In genomic region chr11:83583953-83584352, GRCh38 we compare ENCODE assay signal across 10 cellular contexts.
DNase-seq lines count a peak whose midpoint lies in the region; ATAC-seq and TF ChIP-seq lines count a peak whose summit lies in the region.
"Had no signal": no experiment of that assay in that cellular context is flagged by ENCODE, and none has a peak within 500 bp of the region (broad histone marks: within the 10 kb centered on the region; RNA-seq: fewer than 3 reads in every experiment).

No MANE protein-coding gene starts in this region.

- DNase-seq in BJ (ENCODE audit: low read depth), result peak; percentile 52
- DNase-seq in dedifferentiated amniotic fluid mesenchymal stem cell (ENCODE audit: extremely low spot score), result peak; percentile 22
- DNase-seq in activated gamma-delta T cell treated with Interleukin-2 at 50 U/mL for 16 hours, result no peak
- no peak for DNase-seq in activated CD4-positive, alpha-beta memory T cell treated with anti-CD3 and anti-CD28 coated beads for 36 hours
- no peak for DNase-seq in activated CD4-positive, alpha-beta T cell treated with anti-CD3 and anti-CD28 coated beads, Interleukin-2, amount 50 U/mL, for 1 hour
- DNase-seq in NK-92 (lab: John Stamatoyannopoulos, UW; ENCODE audit: unreplicated experiment), result no peak
- DNase-seq: NCI-H2171 had no signal

- H3K4me3 Mint-ChIP-seq in activated CD4-positive, alpha-beta memory T cell treated with anti-CD3 and anti-CD28 coated beads for 36 hours, result no peak overlapping the region
- H3K4me3 Mint-ChIP-seq: activated T-helper 1 cell treated with anti-CD3 and anti-CD28 coated beads, Interleukin-12 subunit alpha, Interleukin-12 subunit beta, Interleukin-2, Interleukin-4 antibody, amounts not matched to agents 30 ng/mL and 10 ng/mL and 1 ng/mL, durations not matched to agents 14 hours and 24 hours and 36 hours had no signal

- H3K36me3 Mint-ChIP-seq in activated CD4-positive, alpha-beta memory T cell treated with anti-CD3 and anti-CD28 coated beads for 36 hours, result no peaks in the 10 kb centered on the region

- no peaks in the 10 kb centered on the region for H3K36me3 ChIP-seq in BJ (ENCODE audit: control insufficient read depth, insufficient read depth, low read length)

- no peak overlapping the region for H3K27ac Mint-ChIP-seq in activated CD4-positive, alpha-beta memory T cell treated with anti-CD3 and anti-CD28 coated beads for 36 hours
- H3K27ac Mint-ChIP-seq: activated T-helper 1 cell treated with anti-CD3 and anti-CD28 coated beads, Interleukin-12 subunit alpha, Interleukin-12 subunit beta, Interleukin-2, Interleukin-4 antibody, amounts not matched to agents 30 ng/mL and 10 ng/mL and 1 ng/mL, durations not matched to agents 14 hours and 24 hours and 36 hours had no signal

- intact Hi-C loops in activated CD4-positive, alpha-beta memory T cell treated with anti-CD3 and anti-CD28 coated beads for 36 hours (cut with micrococcal nuclease), result loop anchor here (1.0 kb wide), 1 partner anchor 40 kb away; no protein-coding TSS in a partner anchor

- no peaks in the 10 kb centered on the region for H3K9me3 Mint-ChIP-seq in activated CD4-positive, alpha-beta memory T cell treated with anti-CD3 and anti-CD28 coated beads for 36 hours
- H3K9me3 Mint-ChIP-seq: activated T-helper 1 cell treated with anti-CD3 and anti-CD28 coated beads, Interleukin-12 subunit alpha, Interleukin-12 subunit beta, Interleukin-2, Interleukin-4 antibody, amounts not matched to agents 30 ng/mL and 10 ng/mL and 1 ng/mL, durations not matched to agents 14 hours and 24 hours and 36 hours had no signal

- H3K4me3 ChIP-seq in BJ (ENCODE audit: low read depth, low read length), result no peak overlapping the region

- no peak for TF ChIP-seq CTCF in BJ (IDR thresholded peaks at IDR 0.05; ENCODE audit: insufficient read depth, low read depth, low read length)

- no peaks in the 10 kb centered on the region for H3K27me3 ChIP-seq in BJ (ENCODE audit: control insufficient read depth, insufficient read depth, low read length)

- H3K27me3 Mint-ChIP-seq in activated CD4-positive, alpha-beta memory T cell treated with anti-CD3 and anti-CD28 coated beads for 36 hours, result peaks cover 3% of the 10 kb centered on the region

- POLR2A ChIA-PET in BJ (lab: Charles Lee), result no interaction called here
- POLR2A ChIA-PET in activated CD4-positive, alpha-beta memory T cell treated with anti-CD3 and anti-CD28 coated beads for 36 hours (lab: Charles Lee), result no interaction called here

- CTCF ChIA-PET in BJ (lab: Yijun Ruan, JAX), result no interaction called here
- CTCF ChIA-PET in activated CD4-positive, alpha-beta memory T cell treated with anti-CD3 and anti-CD28 coated beads for 36 hours (lab: Charles Lee), result no interaction called here

- H3K4me1 Mint-ChIP-seq in activated CD4-positive, alpha-beta memory T cell treated with anti-CD3 and anti-CD28 coated beads for 36 hours (ENCODE audit: low read depth), result no peaks in the 10 kb centered on the region

- peak; percentile 93 for ATAC-seq in GM19328 (IDR thresholded peaks at IDR 0.05; ENCODE audit: unreplicated experiment)
- ATAC-seq in HG03064 (IDR thresholded peaks at IDR 0.05; ENCODE audit: low read depth, unreplicated experiment), result peak; percentile 96

Comparison
In these comparisons a context has a peak if more than half of its experiments do, and no peak if none do; other contexts are left out.
1. DNase-seq: peak in BJ (single experiment) and dedifferentiated amniotic fluid mesenchymal stem cell (single experiment); none in activated gamma-delta T cell treated with Interleukin-2 at 50 U/mL for 16 hours (single experiment), activated CD4-positive, alpha-beta memory T cell treated with anti-CD3 and anti-CD28 coated beads for 36 hours (single experiment), activated CD4-positive, alpha-beta T cell treated with anti-CD3 and anti-CD28 coated beads, Interleukin-2, amount 50 U/mL, for 1 hour (single experiment) and NK-92 (single experiment).